ENCODE assay signal across 32 cellular contexts in the genomic region with DNA sequence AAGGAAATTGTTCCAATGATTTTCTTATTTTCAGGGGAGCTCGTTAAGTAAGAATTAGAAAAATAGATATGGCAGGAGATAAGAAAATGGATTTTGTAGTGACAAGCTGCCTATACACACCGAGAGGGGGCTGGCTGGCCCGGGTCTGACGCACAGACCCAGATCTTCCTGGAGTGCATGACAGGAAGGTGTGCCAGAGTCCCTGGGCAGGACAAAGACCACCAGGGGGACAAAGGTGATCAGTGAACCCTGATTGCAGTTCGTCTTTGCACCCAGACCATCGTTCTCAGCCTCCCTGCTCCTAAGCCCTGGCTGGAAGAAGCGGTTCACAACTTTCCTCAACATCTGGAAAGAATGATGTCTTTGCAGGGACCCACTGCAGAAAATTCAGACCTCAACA. TPM values are rescaled to one million over a fixed set of nuclear protein-coding genes. Genes with fewer than 3 reads are reported as not detected.
"Had no signal": no experiment of that assay in that cellular context is flagged by ENCODE, and none has a peak within 500 bp of the region (broad histone marks: within the 10 kb centered on the region; RNA-seq: fewer than 3 reads in every experiment).

No MANE protein-coding gene starts in this region.

- H3K27me3 ChIP-seq: pancreas, testis, uterus had no signal

- ATAC-seq: naive thymus-derived CD8-positive, alpha-beta T cell; natural killer cell treated with Interleukin-12 subunit alpha and Interleukin-12 subunit beta and Interleukin-15 and Interleukin-18, amount 100 ng/mL, for 72 hours; psoas muscle; right cardiac atrium; sciatic nerve; stimulated activated memory B cell treated with anti-CD40 and anti-IgM and Interleukin-4, amounts not matched to agents 10 μg/mL and 1 μg/mL and 100 μg/mL, for 72 hours; stimulated activated naive CD8-positive, alpha-beta T cell treated with anti-CD3 and anti-CD28 coated beads, Interleukin-15, amount 100 ng/mL, for 72 hours; stimulated activated naive CD8-positive, alpha-beta T cell treated with anti-CD3 and anti-CD28 coated beads, Interleukin-15, Interleukin-2, amounts not matched to agents 100 U/mL and 50 U/mL, for 24 hours had no signal

- H3K36me3 Mint-ChIP-seq: naive thymus-derived CD8-positive, alpha-beta T cell; natural killer cell treated with Interleukin-12 subunit alpha and Interleukin-12 subunit beta and Interleukin-15 and Interleukin-18, amount 100 ng/mL, for 72 hours; stimulated activated memory B cell treated with anti-CD40 and anti-IgM and Interleukin-4, amounts not matched to agents 10 μg/mL and 1 μg/mL and 100 μg/mL, for 72 hours had no signal

- H3K27ac ChIP-seq: neutrophil, pancreas, psoas muscle, skin epidermis, spleen, suprapubic skin, testis, tibial artery, transverse colon, upper lobe of left lung, uterus had no signal

- H3K4me1 ChIP-seq: pancreas, psoas muscle, spleen, suprapubic skin, testis, tibial artery, transverse colon, upper lobe of left lung, uterus had no signal

- H3K27ac Mint-ChIP-seq: naive thymus-derived CD8-positive, alpha-beta T cell; natural killer cell treated with Interleukin-12 subunit alpha and Interleukin-12 subunit beta and Interleukin-15 and Interleukin-18, amount 100 ng/mL, for 72 hours; nephron progenitor cell; progenitor cell of endocrine pancreas; stimulated activated memory B cell treated with anti-CD40 and anti-IgM and Interleukin-4, amounts not matched to agents 10 μg/mL and 1 μg/mL and 100 μg/mL, for 72 hours; stimulated activated naive CD8-positive, alpha-beta T cell treated with anti-CD3 and anti-CD28 coated beads, Interleukin-15, amount 100 ng/mL, for 72 hours had no signal

- H3K36me3 ChIP-seq: neutrophil, pancreas, spleen, suprapubic skin, tibial artery, transverse colon, upper lobe of left lung, uterus had no signal

- H3K4me3 Mint-ChIP-seq: naive thymus-derived CD8-positive, alpha-beta T cell; natural killer cell treated with Interleukin-12 subunit alpha and Interleukin-12 subunit beta and Interleukin-15 and Interleukin-18, amount 100 ng/mL, for 72 hours; nephron progenitor cell; neural crest cell; stimulated activated memory B cell treated with anti-CD40 and anti-IgM and Interleukin-4, amounts not matched to agents 10 μg/mL and 1 μg/mL and 100 μg/mL, for 72 hours; stimulated activated naive CD8-positive, alpha-beta T cell treated with anti-CD3 and anti-CD28 coated beads, Interleukin-15, amount 100 ng/mL, for 72 hours had no signal

- H3K9me3 Mint-ChIP-seq: naive thymus-derived CD8-positive, alpha-beta T cell; natural killer cell treated with Interleukin-12 subunit alpha and Interleukin-12 subunit beta and Interleukin-15 and Interleukin-18, amount 100 ng/mL, for 72 hours; nephron progenitor cell; neural crest cell; stimulated activated memory B cell treated with anti-CD40 and anti-IgM and Interleukin-4, amounts not matched to agents 10 μg/mL and 1 μg/mL and 100 μg/mL, for 72 hours; stimulated activated naive CD8-positive, alpha-beta T cell treated with anti-CD3 and anti-CD28 coated beads, Interleukin-15, amount 100 ng/mL, for 72 hours had no signal

- H3K4me3 ChIP-seq: pancreas, psoas muscle, skin epidermis, smooth muscle cell, spleen, suprapubic skin, testis, tibial artery, transverse colon, upper lobe of left lung, uterus had no signal

- H3K9me3 ChIP-seq: neutrophil, pancreas, psoas muscle, spleen, suprapubic skin, testis, tibial artery, transverse colon, upper lobe of left lung, uterus had no signal

- H3K4me1 Mint-ChIP-seq: naive thymus-derived CD8-positive, alpha-beta T cell; neural crest cell; stimulated activated memory B cell treated with anti-CD40 and anti-IgM and Interleukin-4, amounts not matched to agents 10 μg/mL and 1 μg/mL and 100 μg/mL, for 72 hours; stimulated activated naive CD8-positive, alpha-beta T cell treated with anti-CD3 and anti-CD28 coated beads, Interleukin-15, amount 100 ng/mL, for 72 hours had no signal

- FAIRE-seq: pancreas had no signal

- DNase-seq: naive thymus-derived CD8-positive, alpha-beta T cell; nephron progenitor cell; nucleus accumbens; psoas muscle; right cardiac atrium; stimulated activated CD4-positive, alpha-beta T cell treated with anti-CD3 and anti-CD28 coated beads, Interleukin-12 subunit alpha, Interleukin-12 subunit beta, amount 100 ng/mL, for 4 hours; stimulated activated CD4-positive, alpha-beta T cell treated with anti-CD3 and anti-CD28 coated beads, Interleukin-1b, Interleukin-23, amount 100 ng/mL, for 48 hours; stimulated activated CD4-positive, alpha-beta T cell treated with anti-CD3 and anti-CD28 coated beads, Interleukin-4, amount 100 ng/mL, for 1 hour; stimulated activated CD4-positive, alpha-beta T cell treated with anti-CD3 and anti-CD28 coated beads, Interleukin-4, amount 100 ng/mL, for 4 hours; stimulated activated CD8-positive, alpha-beta memory T cell treated with anti-CD3 and anti-CD28 coated beads, Interleukin-4, amount 100 ng/mL, for 48 hours; stimulated activated naive CD4-positive, alpha-beta T cell; stimulated activated naive CD8-positive, alpha-beta T cell treated with anti-CD3 and anti-CD28 coated beads, Interleukin-15, amount 100 ng/mL, for 72 hours; stimulated activated naive CD8-positive, alpha-beta T cell treated with anti-CD3 and anti-CD28 coated beads, Interleukin-15, Interleukin-2, amounts not matched to agents 100 U/mL and 50 U/mL, for 24 hours; substantia nigra; testis; tibial artery; transverse colon; upper lobe of left lung; uterus had no signal

RNA-seq across cellular contexts. Expression of gene CDH22, which starts 24.3 kb away (rescaled TPM):
- total RNA-seq: naive thymus-derived CD8-positive, alpha-beta T cell; natural killer cell treated with Interleukin-12 subunit alpha and Interleukin-12 subunit beta and Interleukin-15 and Interleukin-18, amount 100 ng/mL, for 72 hours; osteocyte; renal cortical epithelial cell; smooth muscle cell; spleen; transverse colon had no signal
- polyA plus RNA-seq: naive thymus-derived CD8-positive, alpha-beta T cell; smooth muscle cell; spleen had no signal
